Comparison of ENCODE assay signal across 9 cellular contexts in genomic region chr2:61535449-61535848, GRCh38. TPM values are rescaled to one million over a fixed set of nuclear protein-coding genes. Genes with fewer than 3 reads are reported as not detected.
A peak's percentile ranks its signal among the peaks of the same experiment; 100 is the strongest.
DNase-seq lines count a peak whose midpoint lies in the region; ATAC-seq and TF ChIP-seq lines count a peak whose summit lies in the region.
"Had no signal": no experiment of that assay in that cellular context is flagged by ENCODE, and none has a peak within 500 bp of the region (broad histone marks: within the 10 kb centered on the region; RNA-seq: fewer than 3 reads in every experiment).

No MANE protein-coding gene starts in this region.

- H3K4me3 ChIP-seq in PC-9 (peak overlapping the region; percentile 94), trophoblast cell (ENCODE audit: low read depth, low read length) (no peak overlapping the region), adrenal gland (peak overlapping the region in 2 of 4 donors; percentile 56 to 82)

- POLR2A ChIA-PET in PC-9 (lab: Charles Lee; ENCODE audit: unreplicated experiment), result no interaction called here

- DNase-seq in ELR (ENCODE audit: low read depth) (peak; percentile 26), PC-9 (no peak), epithelial cell of prostate (ENCODE audit: low read depth, low spot score) (no peak), trophoblast cell (no peak), T-helper 9 cell (no peak), adrenal gland (no peak)
- DNase-seq: islet precursor cell had no signal

- TF ChIP-seq POLR2A in adrenal gland (IDR thresholded peaks at IDR 0.05), result no peak

- no peak overlapping the region for H3K14ac ChIP-seq in trophoblast cell (ENCODE audit: low read length)

- BruUV-seq in PC-9 (replicated peaks; lab: Mats Ljungman, UMichigan), result no TSS peak

- TF ChIP-seq CTCF in PC-9 (conservative IDR thresholded peaks at IDR 0.05) (no peak), adrenal gland (IDR thresholded peaks at IDR 0.05) (no peak)

- H4K20me1 ChIP-seq in PC-9 (ENCODE audit: insufficient read depth), result peaks cover 57% of the 10 kb centered on the region

- H3K4ac ChIP-seq in trophoblast cell (ENCODE audit: low read depth, low read length), result peak overlapping the region; percentile 89

- H4K91ac ChIP-seq in trophoblast cell (ENCODE audit: low read depth, low read length), result no peak overlapping the region

- CTCF ChIA-PET in PC-9 (lab: Charles Lee), result no interaction called here

- no peak overlapping the region for H4K12ac ChIP-seq in trophoblast cell (ENCODE audit: low read depth, low read length)

- H3K79me2 ChIP-seq in PC-9 (ENCODE audit: low read depth) (peaks cover 75% of the 10 kb centered on the region), trophoblast cell (ENCODE audit: control insufficient read depth, insufficient read depth, low read length, poor library complexity) (peaks cover 27% of the 10 kb centered on the region)

- no peak overlapping the region for H2BK12ac ChIP-seq in trophoblast cell (ENCODE audit: low read length)

- no peak overlapping the region for H3K9ac ChIP-seq in trophoblast cell (ENCODE audit: low read length)

- H3K27me3 ChIP-seq in PC-9 (ENCODE audit: insufficient read depth, low read depth), result no peaks in the 10 kb centered on the region
- H3K27me3 ChIP-seq in trophoblast cell (ENCODE audit: insufficient read depth, low read length), result no peaks in the 10 kb centered on the region
- H3K27me3 ChIP-seq in adrenal gland, result no peaks in the 10 kb centered on the region

- H3K79me1 ChIP-seq in trophoblast cell (ENCODE audit: low read length), result peaks cover 18% of the 10 kb centered on the region

- H3K4me1 ChIP-seq in PC-9 (replicated peaks; ENCODE audit: insufficient read depth) (peaks cover 40% of the 10 kb centered on the region), trophoblast cell (ENCODE audit: control insufficient read depth in 1 of 2, insufficient read depth in 2 of 2, low read length in 2 of 2) (peaks cover 0 to 3% of the 10 kb centered on the region in 2 experiments), adrenal gland (replicated peaks in 1 of 2) (peaks cover 19 to 47% of the 10 kb centered on the region in 2 donors)

- H3K27ac ChIP-seq in PC-9 (peak overlapping the region; percentile 88), epithelial cell of prostate (peak overlapping the region; percentile 95), trophoblast cell (ENCODE audit: low read depth, low read length) (no peak overlapping the region), adrenal gland (peak overlapping the region in 1 of 5 donors; percentile 99)

- no peak for ATAC-seq in GM21381 (IDR thresholded peaks at IDR 0.05; ENCODE audit: unreplicated experiment)
- no peak for ATAC-seq in GM21528 (IDR thresholded peaks at IDR 0.05; ENCODE audit: low FRiP score, unreplicated experiment)

- H3K36me3 ChIP-seq in PC-9 (ENCODE audit: low read depth), result peaks cover 41% of the 10 kb centered on the region
- peaks cover 3% of the 10 kb centered on the region in 2 experiments for H3K36me3 ChIP-seq in trophoblast cell (ENCODE audit: control insufficient read depth in 1 of 2, insufficient read depth in 2 of 2, low read length in 2 of 2)
- no peaks in the 10 kb centered on the region for H3K36me3 ChIP-seq in adrenal gland (replicated peaks in 1 of 2)

- H3K23ac ChIP-seq in trophoblast cell (ENCODE audit: low read length), result no peak overlapping the region

- H3K9me3 ChIP-seq in PC-9 (ENCODE audit: insufficient read depth, low read depth), result no peaks in the 10 kb centered on the region
- no peaks in the 10 kb centered on the region for H3K9me3 ChIP-seq in trophoblast cell (ENCODE audit: insufficient read depth, low read depth, low read length)
- H3K9me3 ChIP-seq in adrenal gland (replicated peaks in 1 of 3), result no peaks in the 10 kb centered on the region

- no peak overlapping the region for H2BK120ac ChIP-seq in trophoblast cell (ENCODE audit: insufficient read depth, low read length, poor library complexity)

- H2AK5ac ChIP-seq in trophoblast cell (ENCODE audit: low read length), result no peak overlapping the region

- intact Hi-C loops in PC-9 (cut with micrococcal nuclease; ENCODE audit: unreplicated experiment), result loop anchor here (10.0 kb wide), 1 partner anchor 349 kb away; the partner anchor contains the start of gene CCT4
- intact Hi-C loops in adrenal gland (cut with DNase I), result no loop called here

- no peak overlapping the region for H2AFZ ChIP-seq in PC-9
- no peak overlapping the region for H2AFZ ChIP-seq in trophoblast cell (ENCODE audit: insufficient read depth, low read length, poor library complexity)

- no peak overlapping the region for H2BK5ac ChIP-seq in trophoblast cell (ENCODE audit: low read depth, low read length, poor library complexity)

- H3K4me2 ChIP-seq in PC-9 (peak overlapping the region; percentile 92), trophoblast cell (ENCODE audit: low read length) (peak overlapping the region; percentile 26)

- WGBS in trophoblast cell (ENCODE audit: extremely low coverage, insufficient coverage, insufficient read length), result no CpG with 5 or more reads among the region's 5 CpGs
- WGBS in adrenal gland, 4 donors, result 11 to 17% (median 13%) methylated on average over 5 of the region's 5 CpGs

- H3F3A ChIP-seq in PC-9 (ENCODE audit: insufficient read depth, low read depth), result peaks cover 18% of the 10 kb centered on the region

- no peak overlapping the region for H3K18ac ChIP-seq in trophoblast cell (ENCODE audit: low read length)

- H4K8ac ChIP-seq in trophoblast cell (ENCODE audit: low read depth, low read length), result no peak overlapping the region

- no peaks in the 10 kb centered on the region for H3K9me2 ChIP-seq in PC-9 (ENCODE audit: insufficient read depth)

RNA-seq across cellular contexts. Expression of gene XPO1, which starts 2.7 kb away (rescaled TPM):
- total RNA-seq in PC-9 (2021) (228 and 236 TPM in 2 replicates), adrenal gland (100 to 1,000 TPM in 1 of 8 donors, 10 to 100 TPM in 7; 54.9 to 123 (median 75.6) TPM)
- 103 and 107 TPM in 2 replicates for polyA plus RNA-seq in trophoblast cell (2013)
- 100 to 1,000 TPM in 1 of 3 donors, 10 to 100 TPM in 2; 48.6 to 117 (median 89.4) TPM for polyA plus RNA-seq in adrenal gland
